In the genomic region with DNA sequence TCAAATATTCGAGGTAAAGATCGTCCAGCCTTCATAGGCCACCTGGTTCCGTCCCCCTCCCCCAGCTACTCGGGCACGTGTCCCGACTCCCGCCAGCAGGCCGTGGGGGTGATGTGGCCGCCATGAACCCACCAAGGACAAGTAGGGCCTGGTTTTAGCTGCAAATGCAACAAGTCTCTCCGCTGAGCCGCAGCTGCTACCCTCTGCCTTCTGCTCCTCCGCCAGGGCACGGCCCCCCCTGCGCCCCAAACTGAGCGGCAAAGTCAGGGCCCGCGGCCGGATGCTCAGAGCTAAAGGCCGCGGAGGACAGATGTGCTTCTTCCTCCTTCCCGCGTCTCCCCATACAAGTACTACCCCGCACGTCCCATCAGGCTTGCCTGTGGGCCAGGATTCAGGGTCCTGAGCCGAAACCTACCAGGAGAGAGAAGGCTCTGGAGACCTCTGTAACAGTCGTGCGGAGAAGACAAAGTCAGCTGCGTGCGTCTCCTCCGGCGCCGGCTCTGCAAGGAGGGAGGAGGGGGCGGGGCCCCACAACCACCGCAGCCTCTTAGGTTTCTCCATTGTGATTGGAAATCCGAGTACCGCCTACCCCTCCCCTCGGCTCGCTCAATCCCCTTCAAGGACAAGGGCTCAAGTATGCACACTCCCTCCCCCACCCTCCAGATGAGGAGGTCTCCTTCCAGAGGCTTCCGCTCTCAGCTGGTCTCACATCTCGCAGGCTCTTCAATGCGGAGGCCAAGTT, we compare ENCODE assay signal across 8 cellular contexts. TPM values are rescaled to one million over a fixed set of nuclear protein-coding genes. Genes with fewer than 3 reads are reported as not detected.
A peak's percentile ranks its signal among the peaks of the same experiment; 100 is the strongest.
DNase-seq lines count a peak whose midpoint lies in the region; ATAC-seq and TF ChIP-seq lines count a peak whose summit lies in the region.

A gene (minus strand): TSS at position 507 of the 742 bp plus-strand sequence. CDS start 3,171 bp downstream, outside the sequence.

- H2AFZ ChIP-seq in SK-N-SH (ENCODE audit: low read depth) (peak within 1 kb of the TSS; percentile 94), osteoblast (ENCODE audit: low read length) (peak within 1 kb of the TSS; percentile 97)

- H3K4me3 ChIP-seq in HEK293 (ENCODE audit: low read depth, low read length) (peak within 1 kb of the TSS; percentile 98), SK-N-SH (ENCODE audit: low read depth in 2 of 2, low read length in 1 of 2) (peak within 1 kb of the TSS; percentile 91 to 95), osteoblast (ENCODE audit: insufficient read depth, low read length) (peak within 1 kb of the TSS; percentile 97), thoracic aorta (peak within 1 kb of the TSS; percentile 99)

- H3K9me2 ChIP-seq in SK-N-SH = no peaks in the 10 kb centered on the region

- no peaks in the 10 kb centered on the region for H3K4me1 ChIP-seq in HEK293 (ENCODE audit: control insufficient read depth, insufficient read depth, low read length)
- peaks cover 0 to 13% of the 10 kb centered on the region in 2 experiments; a peak in 3 of 4 replicates for H3K4me1 ChIP-seq in SK-N-SH (ENCODE audit: control insufficient read depth in 1 of 2, insufficient read depth in 2 of 2, low read depth in 1 of 2, low read length in 1 of 2)
- peaks cover 12% of the 10 kb centered on the region for H3K4me1 ChIP-seq in osteoblast (ENCODE audit: insufficient read depth, low read length)
- H3K4me1 ChIP-seq in thoracic aorta (ENCODE audit: control insufficient read depth in 1 of 2, low read depth in 2 of 2) = peaks cover 8 to 26% of the 10 kb centered on the region in 2 donors

- peak; percentile 97 for ATAC-seq in thoracic aorta (ENCODE audit: insufficient number of reproducible peaks, low FRiP score, low read depth)

- peak within 1 kb of the TSS; percentile 86 for H3K9ac ChIP-seq in SK-N-SH

- H3F3A ChIP-seq in SK-N-SH (replicated peaks; ENCODE audit: insufficient read depth) = no peaks in the 10 kb centered on the region

- peaks cover 50% of the 10 kb centered on the region for H3K79me2 ChIP-seq in SK-N-SH (ENCODE audit: insufficient read depth)
- peaks cover 49% of the 10 kb centered on the region for H3K79me2 ChIP-seq in osteoblast (ENCODE audit: insufficient read depth, low read length)

- CTCF ChIA-PET in HEK293 (lab: Yijun Ruan, JAX) = interaction anchor here (0.6 to 1.0 kb wide), 4 partner anchors 23 to 420 kb away, joined by 3 to 5 read pairs (median 4); no protein-coding TSS in a partner anchor
- CTCF ChIA-PET in SK-N-SH (lab: Yijun Ruan, JAX) = interaction anchor here (0.6 to 1.5 kb wide), 5 partner anchors 11 to 409 kb away, joined by 3 to 7 read pairs (median 3); no protein-coding TSS in a partner anchor

- peaks cover 4% of the 10 kb centered on the region; the same call in 1 of the 2 replicates for H4K20me1 ChIP-seq in SK-N-SH (ENCODE audit: insufficient read depth)
- peaks cover 13% of the 10 kb centered on the region for H4K20me1 ChIP-seq in osteoblast (ENCODE audit: insufficient read depth, low read length)

- H3K9me3 ChIP-seq in HEK293 (ENCODE audit: control insufficient read depth, insufficient read depth, low read depth, low read length) (no peaks in the 10 kb centered on the region), SK-N-SH (no peaks in the 10 kb centered on the region), osteoblast (ENCODE audit: low read depth, low read length) (no peaks in the 10 kb centered on the region), thoracic aorta (no peaks in the 10 kb centered on the region)

- POLR2A ChIA-PET in HEK293 (lab: Yijun Ruan, JAX) = interaction anchor here (1.0 to 2.3 kb wide), 14 partner anchors 9 to 802 kb away, joined by 3 to 11 read pairs (median 4); a partner anchor contains a TSS
- POLR2A ChIA-PET in SK-N-SH (lab: Yijun Ruan, JAX) = interaction anchor here (1.0 to 1.8 kb wide), 5 partner anchors 9 to 220 kb away, joined by 3 to 7 read pairs (median 4); a partner anchor contains a TSS

- H3K4me2 ChIP-seq in SK-N-SH (peak within 1 kb of the TSS; percentile 94), osteoblast (ENCODE audit: insufficient read depth, low read length) (peak within 1 kb of the TSS; percentile 98)

- TF ChIP-seq RAD21 in SK-N-SH (IDR thresholded peaks at IDR 0.05; ENCODE audit: low read length) = no peak

- DNase-seq in GM03348 (ENCODE audit: low spot score) (peak; percentile 97), NAMALWA (ENCODE audit: low spot score) (peak; percentile 98), SK-N-SH (peak; percentile 92), globus pallidus (ENCODE audit: low spot score) (peak; percentile 93), osteoblast (ENCODE audit: insufficient read length, low spot score, missing footprints) (peak; percentile 97), thoracic aorta (ENCODE audit: low spot score) (peak; percentile 82)
- DNase-seq in activated naive CD4-positive, alpha-beta T cell treated with anti-CD3 and anti-CD28 coated beads, Interleukin-2, amount 50 U/mL, for 16 hours = peak; percentile 97

- H3K27me3 ChIP-seq in SK-N-SH (ENCODE audit: insufficient read depth) (peaks cover 6% of the 10 kb centered on the region; the same call in 1 of the 2 replicates), osteoblast (ENCODE audit: insufficient read depth, low read length) (peaks cover 6% of the 10 kb centered on the region), thoracic aorta (replicated peaks; ENCODE audit: insufficient read depth) (no peaks in the 10 kb centered on the region)

- H3K36me3 ChIP-seq in HEK293 (ENCODE audit: control insufficient read depth in 2 of 2, insufficient read depth in 1 of 2, low read length in 2 of 2) (peaks cover 16 to 41% of the 10 kb centered on the region in 2 experiments), SK-N-SH (replicated peaks in 1 of 2; ENCODE audit: control insufficient read depth in 1 of 2, insufficient read depth in 2 of 2, low read length in 1 of 2) (peaks cover 24 to 25% of the 10 kb centered on the region in 2 experiments), osteoblast (ENCODE audit: insufficient read depth, low read length) (peaks cover 21% of the 10 kb centered on the region), thoracic aorta (peaks cover 14% of the 10 kb centered on the region)

- no peak; the same call in 1 of the 2 replicates for TF ChIP-seq CTCF in HEK293 (tag by site-specific recombination; IDR thresholded peaks at IDR 0.05)
- no peak for TF ChIP-seq CTCF in SK-N-SH (IDR thresholded peaks at IDR 0.05)
- no peak for TF ChIP-seq CTCF in osteoblast (IDR thresholded peaks at IDR 0.05; ENCODE audit: extremely low read depth, low read depth, low read length)
- no peak for TF ChIP-seq CTCF in thoracic aorta (IDR thresholded peaks at IDR 0.05)

- WGBS in SK-N-SH (ENCODE audit: low lambda C conversion rate) = 2% methylated on average over 19 of the region's 41 CpGs

- peak in 1 of 2 experiments; percentile 6; a peak in 1 of 4 replicates for TF ChIP-seq EP300 in SK-N-SH (IDR thresholded peaks at IDR 0.05; ENCODE audit: borderline replicate concordance in 1 of 2, low read depth in 1 of 2, low read length in 1 of 2)

- H3K27ac ChIP-seq in HEK293 (ENCODE audit: extremely low read depth, low read depth, low read length) = peak within 1 kb of the TSS; percentile 82
- H3K27ac ChIP-seq in SK-N-SH (ENCODE audit: low read depth in 2 of 2, low read length in 1 of 2) = peak within 1 kb of the TSS; percentile 75 to 93
- H3K27ac ChIP-seq in osteoblast (ENCODE audit: low read depth, low read length) = peak within 1 kb of the TSS; percentile 84
- peak within 1 kb of the TSS; percentile 89 to 91 for H3K27ac ChIP-seq in thoracic aorta

TF ChIP-seq in HEK293, 187 proteins besides CTCF, POLR2A, EP300 and RAD21 (continues in another document):
- no peak for TF ChIP-seq ZNF155 (tag by site-specific recombination; IDR thresholded peaks at IDR 0.05)
- TF ChIP-seq ZSCAN30 (tag by site-specific recombination; IDR thresholded peaks at IDR 0.05) = peak; percentile 64; the same call in 1 of the 2 replicates
- no peak for TF ChIP-seq ZNF785 (tag by site-specific recombination; IDR thresholded peaks at IDR 0.05)
- no peak; the same call in 1 of the 2 replicates for TF ChIP-seq ZBTB8A (tag by site-specific recombination; IDR thresholded peaks at IDR 0.05)
- no peak for TF ChIP-seq ZBTB1 (tag by site-specific recombination; IDR thresholded peaks at IDR 0.05)
- TF ChIP-seq MEIS1 (CRISPR knock-in tag; IDR thresholded peaks at IDR 0.05; ENCODE audit: borderline replicate concordance) = no peak
- no peak for TF ChIP-seq BCL11A (tag by site-specific recombination; IDR thresholded peaks at IDR 0.05; ENCODE audit: low read depth)
- TF ChIP-seq ZNF214 (tag by site-specific recombination; IDR thresholded peaks at IDR 0.05; ENCODE audit: borderline replicate concordance) = no peak
- TF ChIP-seq SP2 (tag by site-specific recombination; IDR thresholded peaks at IDR 0.05) = peak; percentile 96

TF ChIP-seq in SK-N-SH, 30 proteins besides CTCF, POLR2A, EP300 and RAD21 (continues in another document):
- TF ChIP-seq RXRA (IDR thresholded peaks at IDR 0.05; ENCODE audit: borderline replicate concordance, low read depth) (no peak), CHD2 (IDR thresholded peaks at IDR 0.05; ENCODE audit: low read length, partially characterized antibody) (peak; percentile 90), FOXM1 (IDR thresholded peaks at IDR 0.05; ENCODE audit: low read depth) (0 out of 2 replicates have a peak, but pooled peaks have one; percentile 15), JUND (IDR thresholded peaks at IDR 0.05) (no peak)
- TF ChIP-seq, protein P1, sequence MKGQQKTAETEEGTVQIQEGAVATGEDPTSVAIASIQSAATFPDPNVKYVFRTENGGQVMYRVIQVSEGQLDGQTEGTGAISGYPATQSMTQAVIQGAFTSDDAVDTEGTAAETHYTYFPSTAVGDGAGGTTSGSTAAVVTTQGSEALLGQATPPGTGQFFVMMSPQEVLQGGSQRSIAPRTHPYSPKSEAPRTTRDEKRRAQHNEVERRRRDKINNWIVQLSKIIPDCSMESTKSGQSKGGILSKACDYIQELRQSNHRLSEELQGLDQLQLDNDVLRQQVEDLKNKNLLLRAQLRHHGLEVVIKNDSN (IDR thresholded peaks at IDR 0.05; ENCODE audit: borderline replicate concordance, low read depth) = peak; percentile 63
- TF ChIP-seq, protein P2, sequence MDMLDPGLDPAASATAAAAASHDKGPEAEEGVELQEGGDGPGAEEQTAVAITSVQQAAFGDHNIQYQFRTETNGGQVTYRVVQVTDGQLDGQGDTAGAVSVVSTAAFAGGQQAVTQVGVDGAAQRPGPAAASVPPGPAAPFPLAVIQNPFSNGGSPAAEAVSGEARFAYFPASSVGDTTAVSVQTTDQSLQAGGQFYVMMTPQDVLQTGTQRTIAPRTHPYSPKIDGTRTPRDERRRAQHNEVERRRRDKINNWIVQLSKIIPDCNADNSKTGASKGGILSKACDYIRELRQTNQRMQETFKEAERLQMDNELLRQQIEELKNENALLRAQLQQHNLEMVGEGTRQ (IDR thresholded peaks at IDR 0.05; ENCODE audit: borderline replicate concordance, low read depth, low read length) = no peak; the same call in 1 of the 2 replicates

RNA-seq across cellular contexts. Expression of the gene that starts here (rescaled TPM):
- 469 and 556 TPM in 2 replicates for polyA plus RNA-seq in SK-N-SH (2012; rRNA removed)
- 759 and 1,002 TPM in 2 replicates for polyA plus RNA-seq in SK-N-SH (2012; cell fraction: cytosol; rRNA removed)
- 133 and 255 TPM in 2 replicates for polyA plus RNA-seq in SK-N-SH (2012; cell fraction: nucleus; rRNA removed)
- 382 and 422 TPM in 2 replicates for total RNA-seq in osteoblast
- 100 to 1,000 TPM in 1 of 2 donors, 10 to 100 TPM in 1; 89.6 to 165 TPM for total RNA-seq in thoracic aorta

Comparison
In these comparisons a context has a peak if more than half of its experiments do, and no peak if none do; other contexts are left out.
1. Peak in every context shown above with its lines: DNase-seq, ATAC-seq, H3K4me3 ChIP-seq and H3K27ac ChIP-seq.